Comparison of ENCODE assay signal across 22 cellular contexts in the genomic region with DNA sequence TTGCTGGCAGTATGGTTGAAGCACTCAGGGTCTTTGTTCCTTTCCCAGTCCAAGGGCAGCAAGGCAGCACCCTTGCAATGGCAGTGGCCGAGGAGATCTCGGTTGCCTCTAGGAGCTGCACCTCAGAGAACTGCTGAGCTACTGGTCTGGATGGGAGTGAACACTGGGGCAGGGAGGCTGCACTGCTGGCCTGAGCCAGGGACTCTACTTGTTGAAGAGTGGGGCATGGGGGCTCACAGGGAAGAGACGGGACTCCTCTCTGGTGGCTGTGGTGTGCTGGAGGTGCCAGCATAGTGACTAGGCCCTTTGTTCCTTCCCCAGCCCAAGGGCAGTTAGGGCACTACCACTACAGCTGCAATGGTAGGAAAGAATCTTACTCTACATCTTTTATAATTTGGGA.
"Had no signal": no experiment of that assay in that cellular context is flagged by ENCODE, and none has a peak within 500 bp of the region (broad histone marks: within the 10 kb centered on the region; RNA-seq: fewer than 3 reads in every experiment).

No MANE protein-coding gene starts in this region.

- DNase-seq: IMR-90, Karpas-422, KG1, MM.1S, NCI-H1092 treated with DMSO at 0.1 percent for 48 hours, NCI-H1436, NCI-H187, NCI-H2029, NCI-H2081 treated with DMSO at 0.1 percent for 48 hours, NCI-H2171, NCI-H226, NCI-H446, NCI-H510A, NCI-H524 treated with DMSO at 0.1 percent for 48 hours, NCI-H69, NCI-H774, PC-3, SHP77, SK-N-SH had no signal

- H3K27ac ChIP-seq: RWPE1 had no signal

- FAIRE-seq: HepG2 had no signal

- ATAC-seq: HepG2, Panc1, PC-3 had no signal

- H3K9ac ChIP-seq: SK-N-SH had no signal

- H3K4me2 ChIP-seq: SK-N-SH had no signal

- H3K9me3 ChIP-seq: SK-N-SH had no signal
